ENCODE assay signal across 9 cellular contexts in genomic region chr12:56298828-56299227, GRCh38. TPM values are rescaled to one million over a fixed set of nuclear protein-coding genes. Genes with fewer than 3 reads are reported as not detected.
DNase-seq lines count a peak whose midpoint lies in the region; ATAC-seq and TF ChIP-seq lines count a peak whose summit lies in the region.
"Had no signal": no experiment of that assay in that cellular context is flagged by ENCODE, and none has a peak within 500 bp of the region (broad histone marks: within the 10 kb centered on the region; RNA-seq: fewer than 3 reads in every experiment).

No MANE protein-coding gene starts in this region.

- H3K27me3 ChIP-seq in PC-9 (ENCODE audit: insufficient read depth, low read depth) (no peaks in the 10 kb centered on the region), endodermal cell (ENCODE audit: control insufficient read depth, insufficient read depth, low read length, poor library complexity, severe bottlenecking) (no peaks in the 10 kb centered on the region)

- TF ChIP-seq CTCF in Calu3 (IDR thresholded peaks at IDR 0.05; ENCODE audit: unreplicated experiment) (no peak), PC-9 (conservative IDR thresholded peaks at IDR 0.05) (no peak), endodermal cell (conservative IDR thresholded peaks at IDR 0.05) (no peak), osteocyte (IDR thresholded peaks at IDR 0.05) (no peak)

- H3K27ac Mint-ChIP-seq in Calu3 (ENCODE audit: unreplicated experiment) = peak overlapping the region; percentile 92
- no peak overlapping the region for H3K27ac Mint-ChIP-seq in endodermal cell
- H3K27ac Mint-ChIP-seq in osteocyte (ENCODE audit: unreplicated experiment) = peak overlapping the region; percentile 94

- H3K4me1 Mint-ChIP-seq in Calu3 (ENCODE audit: low read depth, unreplicated experiment) (peaks cover 29% of the 10 kb centered on the region), endodermal cell (peaks cover 25% of the 10 kb centered on the region), osteocyte (ENCODE audit: unreplicated experiment) (peaks cover 42% of the 10 kb centered on the region)

- no peaks in the 10 kb centered on the region for H3K9me3 ChIP-seq in PC-9 (ENCODE audit: insufficient read depth, low read depth)
- H3K9me3 ChIP-seq in endodermal cell (ENCODE audit: control insufficient read depth, low read length) = no peaks in the 10 kb centered on the region

- H3K27me3 Mint-ChIP-seq in Calu3 (ENCODE audit: unreplicated experiment) (no peaks in the 10 kb centered on the region), endodermal cell (ENCODE audit: insufficient read depth) (no peaks in the 10 kb centered on the region), osteocyte (ENCODE audit: unreplicated experiment) (no peaks in the 10 kb centered on the region)

- intact Hi-C loops in Calu3 (cut with micrococcal nuclease; ENCODE audit: unreplicated experiment) = no loop called here
- intact Hi-C loops in PC-9 (cut with micrococcal nuclease; ENCODE audit: unreplicated experiment) = no loop called here

- peaks cover 63% of the 10 kb centered on the region for H3K79me2 ChIP-seq in PC-9 (ENCODE audit: low read depth)

- DNase-seq in Calu3 (no peak), PC-9 (no peak), endodermal cell (no peak), osteocyte (ENCODE audit: extremely low spot score, unreplicated experiment) (no peak)
- no peak for DNase-seq in activated effector memory CD4-positive, alpha-beta T cell treated with anti-CD3 and anti-CD28 coated beads, Interleukin-2, amount 50 U/mL, for 16 hours
- DNase-seq: NCI-H524 treated with DMSO at 0.1 percent for 48 hours had no signal

- H3K27ac ChIP-seq in PC-9 = no peak overlapping the region
- no peak overlapping the region for H3K27ac ChIP-seq in endodermal cell (ENCODE audit: low read depth, low read length)

- WGBS in endodermal cell (ENCODE audit: insufficient coverage in 1 of 2, insufficient read length in 1 of 2), 2 experiments = 90 to 92% methylated on average over 4 to 5 of the region's 5 CpGs

- CTCF ChIA-PET in Calu3 (lab: Charles Lee) (interaction anchor here (0.6 kb wide), 1 partner anchor 31 kb away, joined by 3 read pairs; no protein-coding TSS in a partner anchor), PC-9 (lab: Charles Lee) (interaction anchor here (0.6 kb wide), 1 partner anchor 223 kb away, joined by 3 read pairs; the partner anchor contains the start of gene RBMS2)

- no peak overlapping the region for H2AFZ ChIP-seq in PC-9

- H3K9me2 ChIP-seq in PC-9 (ENCODE audit: insufficient read depth) = no peaks in the 10 kb centered on the region

- H3K36me3 ChIP-seq in PC-9 (ENCODE audit: low read depth) = 0 out of 2 replicates have a peak, but pooled peaks cover 11% of the 10 kb centered on the region
- H3K36me3 ChIP-seq in endodermal cell (ENCODE audit: control insufficient read depth, insufficient read depth, low read length) = peaks cover 33% of the 10 kb centered on the region

- H3K4me3 ChIP-seq in PC-9 (peak overlapping the region; percentile 88), endodermal cell (ENCODE audit: low read length) (peak overlapping the region; percentile 94)

- POLR2A ChIA-PET in PC-9 (lab: Charles Lee; ENCODE audit: unreplicated experiment) = interaction anchor here (0.7 to 0.9 kb wide), 2 partner anchors 7 to 61 kb away, joined by 3 to 4 read pairs; partner anchors contain the start of gene STAT2

- H3K36me3 Mint-ChIP-seq in Calu3 (ENCODE audit: insufficient read depth, unreplicated experiment) (peaks cover 48% of the 10 kb centered on the region), endodermal cell (ENCODE audit: low read depth) (peaks cover 10% of the 10 kb centered on the region), osteocyte (ENCODE audit: unreplicated experiment) (peaks cover 2% of the 10 kb centered on the region)

- BruUV-seq in Calu3 (replicated peaks; lab: Mats Ljungman, UMichigan) (no TSS peak), PC-9 (replicated peaks; lab: Mats Ljungman, UMichigan) (TSS peak; percentile 32)

- H3K9ac ChIP-seq in endodermal cell (ENCODE audit: extremely low read depth, low read length, poor library complexity, severe bottlenecking) = no peak overlapping the region

- H3K9me3 Mint-ChIP-seq in Calu3 (ENCODE audit: low read depth, unreplicated experiment) = no peaks in the 10 kb centered on the region
- H3K9me3 Mint-ChIP-seq in endodermal cell = no peaks in the 10 kb centered on the region
- no peaks in the 10 kb centered on the region for H3K9me3 Mint-ChIP-seq in osteocyte (ENCODE audit: unreplicated experiment)

- H3F3A ChIP-seq in PC-9 (ENCODE audit: insufficient read depth, low read depth) = peaks cover 28% of the 10 kb centered on the region

- H3K4me3 Mint-ChIP-seq in Calu3 (ENCODE audit: low read depth, unreplicated experiment) (peak overlapping the region; percentile 96), endodermal cell (peak overlapping the region; percentile 88), osteocyte (ENCODE audit: unreplicated experiment) (peak overlapping the region; percentile 93)

- H4K20me1 ChIP-seq in PC-9 (ENCODE audit: insufficient read depth) = no peaks in the 10 kb centered on the region; the same call in 1 of the 2 replicates

- H3K4me1 ChIP-seq in PC-9 (replicated peaks; ENCODE audit: insufficient read depth) (peaks cover 33% of the 10 kb centered on the region), endodermal cell (ENCODE audit: control insufficient read depth, insufficient read depth, low read length) (peaks cover 9% of the 10 kb centered on the region)

- H3K4me2 ChIP-seq in PC-9 = peak overlapping the region; percentile 91

- ATAC-seq in GM18858 (IDR thresholded peaks at IDR 0.05; ENCODE audit: unreplicated experiment) (no peak), GM18868 (IDR thresholded peaks at IDR 0.05; ENCODE audit: unreplicated experiment) (no peak), HG02610 (IDR thresholded peaks at IDR 0.05; ENCODE audit: unreplicated experiment) (no peak)

RNA-seq across cellular contexts. Expression of gene CS, which starts 1.3 kb away (rescaled TPM):
- total RNA-seq in Calu3 (2022) (212 and 254 TPM in 2 replicates), PC-9 (2021) (203 and 205 TPM in 2 replicates), endodermal cell (100 to 1,000 TPM; 134 to 167 TPM), osteocyte (199 and 206 TPM in 2 replicates)
- 159 TPM for polyA plus RNA-seq in endodermal cell (2013, experiment 1 of 2)
- polyA plus RNA-seq in endodermal cell (2013, experiment 2 of 2) = 143 TPM

RNA-seq across cellular contexts. Expression of gene CNPY2, which starts 17.0 kb away (rescaled TPM):
- total RNA-seq in Calu3 (2022) = 228 and 236 TPM in 2 replicates
- 78.2 and 82.1 TPM in 2 replicates for total RNA-seq in PC-9 (2021)
- 100 to 1,000 TPM; 183 to 198 TPM for total RNA-seq in endodermal cell
- polyA plus RNA-seq in endodermal cell (2013, experiment 1 of 2) = 147 TPM
- polyA plus RNA-seq in endodermal cell (2013, experiment 2 of 2) = 135 TPM
- total RNA-seq in osteocyte = 154 and 177 TPM in 2 replicates

RNA-seq across cellular contexts. Expression of gene COQ10A, which starts 32.1 kb away (rescaled TPM):
- total RNA-seq in Calu3 (2022) = 10.7 and 11.4 TPM in 2 replicates
- total RNA-seq in PC-9 (2021) = 6.5 and 6.9 TPM in 2 replicates
- total RNA-seq in endodermal cell = 10 to 100 TPM; 20.5 to 23.2 TPM
- polyA plus RNA-seq in endodermal cell (2013, experiment 1 of 2) = 23.1 TPM
- polyA plus RNA-seq in endodermal cell (2013, experiment 2 of 2) = 17.5 TPM
- total RNA-seq in osteocyte = 12.8 and 14.4 TPM in 2 replicates

RNA-seq across cellular contexts. Expression of gene PAN2, which starts 35.0 kb away (rescaled TPM):
- total RNA-seq in Calu3 (2022) = 53.5 and 72.5 TPM in 2 replicates
- total RNA-seq in PC-9 (2021) = 78.1 and 82.8 TPM in 2 replicates
- 10 to 100 TPM; 66.5 to 90.3 TPM for total RNA-seq in endodermal cell
- polyA plus RNA-seq in endodermal cell (2013, experiment 1 of 2) = 69.2 TPM
- polyA plus RNA-seq in endodermal cell (2013, experiment 2 of 2) = 67.1 TPM
- total RNA-seq in osteocyte = 52.7 and 56.6 TPM in 2 replicates

RNA-seq across cellular contexts. Expression of gene IL23A, which starts 39.9 kb away (rescaled TPM):
- 1.8 and 2.9 TPM in 2 replicates for total RNA-seq in Calu3 (2022)
- total RNA-seq in PC-9 (2021) = 2.9 and 3.0 TPM in 2 replicates
- 10 to 100 TPM in 1 of 2 donors, 1 to 10 TPM in 1; 4.6 to 10.4 TPM for total RNA-seq in endodermal cell
- 0.61 TPM for polyA plus RNA-seq in endodermal cell (2013, experiment 1 of 2)
- polyA plus RNA-seq in endodermal cell (2013, experiment 2 of 2) = 0.99 TPM
- not detected in 2 replicates for total RNA-seq in osteocyte
